Comparison of ENCODE assay signal across 10 cellular contexts in the genomic region with DNA sequence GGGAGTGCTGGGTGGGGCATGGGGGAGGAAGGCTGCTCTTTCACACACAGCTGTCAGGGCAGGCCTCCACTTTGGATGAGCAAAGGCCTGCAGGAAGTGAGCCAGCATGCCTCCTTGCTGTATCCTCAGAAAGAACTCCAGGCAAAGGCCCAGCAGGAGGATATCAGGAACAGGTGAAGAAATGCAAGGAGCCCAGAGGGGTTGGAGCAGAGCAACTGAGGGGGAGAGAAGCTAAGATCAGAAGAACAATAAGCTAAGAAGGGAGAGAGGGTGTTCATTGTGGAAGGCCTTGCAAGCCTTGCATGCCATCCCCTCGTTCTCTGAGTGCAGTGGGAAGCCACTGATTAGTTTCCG.
DNase-seq lines count a peak whose midpoint lies in the region; ATAC-seq, FAIRE-seq and TF ChIP-seq lines count a peak whose summit lies in the region.
"Had no signal": no experiment of that assay in that cellular context is flagged by ENCODE, and none has a peak within 500 bp of the region (broad histone marks: within the 10 kb centered on the region; RNA-seq: fewer than 3 reads in every experiment).

No MANE protein-coding gene starts in this region.

- no peaks in the 10 kb centered on the region for H3K79me2 ChIP-seq in keratinocyte (ENCODE audit: control insufficient read depth, insufficient read depth, low read length)

- no peak overlapping the region for H3K9ac ChIP-seq in keratinocyte (ENCODE audit: control insufficient read depth, extremely low read depth, insufficient read depth, low read length)

- H3K9me3 ChIP-seq in HEK293 (ENCODE audit: control insufficient read depth, insufficient read depth, low read depth, low read length) (no peaks in the 10 kb centered on the region), keratinocyte (ENCODE audit: control insufficient read depth, low read depth, low read length) (no peaks in the 10 kb centered on the region)

- no peak for ATAC-seq in GM18873 (IDR thresholded peaks at IDR 0.05; ENCODE audit: low FRiP score, unreplicated experiment)
- no peak for ATAC-seq in GM18520 (IDR thresholded peaks at IDR 0.05; ENCODE audit: unreplicated experiment)

- H3K27ac ChIP-seq in 22Rv1 (peak overlapping the region; percentile 80), HEK293 (ENCODE audit: extremely low read depth, low read depth, low read length) (peak overlapping the region; percentile 62), keratinocyte (ENCODE audit: control insufficient read depth, insufficient read depth, low read length) (no peak overlapping the region)

- no peaks in the 10 kb centered on the region for H4K20me1 ChIP-seq in keratinocyte (ENCODE audit: control insufficient read depth, extremely low read depth, insufficient read depth, low read length)

- dilution Hi-C loops in keratinocyte (cut with MboI; ENCODE audit: extremely low pct_ligation_motif_present, low sequenced_read_pairs) = no loop called here

- peak; percentile 62 for FAIRE-seq in keratinocyte (lab: Jason Lieb, UNC)

- no peaks in the 10 kb centered on the region for H3K27me3 ChIP-seq in keratinocyte (ENCODE audit: control insufficient read depth, extremely low read depth, insufficient read depth, low read length)

- POLR2A ChIA-PET in HEK293 (lab: Yijun Ruan, JAX) = no interaction called here

- CTCF ChIA-PET in HEK293 (lab: Yijun Ruan, JAX) = interaction anchor here (0.9 kb wide), 1 partner anchor 54 kb away, joined by 3 read pairs; no protein-coding TSS in a partner anchor

- DNase-seq in astrocyte of the hippocampus (ENCODE audit: low read depth, low spot score) (peak; percentile 36), keratinocyte (ENCODE audit: low read depth, low spot score) (no peak), GM19238 (ENCODE audit: insufficient read length, low spot score) (no peak), NCI-H187 treated with DMSO at 0.1 percent for 48 hours (lab: John Stamatoyannopoulos, UW) (no peak)
- DNase-seq: activated gamma-delta T cell treated with Interleukin-2 at 50 U/mL for 16 hours; CD8-positive, alpha-beta memory T cell had no signal

- no peak overlapping the region for H2AFZ ChIP-seq in keratinocyte (ENCODE audit: control insufficient read depth, low read length)

- H3K4me2 ChIP-seq in keratinocyte (ENCODE audit: control insufficient read depth, extremely low read depth, insufficient read depth, low read depth, low read length) = no peak overlapping the region

- no peaks in the 10 kb centered on the region for H3K36me3 ChIP-seq in HEK293 (ENCODE audit: control insufficient read depth in 2 of 2, insufficient read depth in 1 of 2, low read length in 2 of 2)
- no peaks in the 10 kb centered on the region for H3K36me3 ChIP-seq in keratinocyte (ENCODE audit: control insufficient read depth in 2 of 2, extremely low read depth in 1 of 2, insufficient read depth in 2 of 2, low read length in 2 of 2)

- TF ChIP-seq CTCF in 22Rv1 (IDR thresholded peaks at IDR 0.05) (no peak), HEK293 (tag by site-specific recombination; IDR thresholded peaks at IDR 0.05) (no peak), keratinocyte (optimal IDR thresholded peaks at IDR 0.05 in 1 of 3, IDR thresholded peaks at IDR 0.05 in 1 of 3, conservative IDR thresholded peaks at IDR 0.05 in 1 of 3; ENCODE audit: extremely low read depth in 1 of 3, insufficient read depth in 2 of 3, low read length in 3 of 3) (no peak)

- H3K4me3 ChIP-seq in HEK293 (ENCODE audit: low read depth, low read length) (no peak overlapping the region), keratinocyte (ENCODE audit: control insufficient read depth in 2 of 3, extremely low read depth in 1 of 3, insufficient read depth in 2 of 3, low read depth in 1 of 3, low read length in 3 of 3) (no peak overlapping the region)

- H3K4me1 ChIP-seq in HEK293 (ENCODE audit: control insufficient read depth, insufficient read depth, low read length) (peaks cover 13% of the 10 kb centered on the region), keratinocyte (ENCODE audit: control insufficient read depth, extremely low read depth, insufficient read depth, low read length) (no peaks in the 10 kb centered on the region)

- H3K9me1 ChIP-seq in keratinocyte (ENCODE audit: control insufficient read depth, extremely low read depth, insufficient read depth, low read length) = no peaks in the 10 kb centered on the region

TF ChIP-seq in HEK293, 187 proteins besides CTCF, POLR2A, EP300 and RAD21:
- TF ChIP-seq ZBTB20 (tag by site-specific recombination; IDR thresholded peaks at IDR 0.05) (peak; percentile 48; the same call in 1 of the 2 replicates), ZNF433 (tag by site-specific recombination; IDR thresholded peaks at IDR 0.05; ENCODE audit: low read depth) (no peak), ZBTB17 (tag by site-specific recombination; IDR thresholded peaks at IDR 0.05) (peak; percentile 12; the same call in 1 of the 2 replicates)
